Comparison of ENCODE assay signal across 10 cellular contexts in genomic region chr14:20452831-20453230, GRCh38. TPM values are rescaled to one million over a fixed set of nuclear protein-coding genes. Genes with fewer than 3 reads are reported as not detected.
DNase-seq lines count a peak whose midpoint lies in the region; ATAC-seq and TF ChIP-seq lines count a peak whose summit lies in the region.
"Not testable (repeated sequence)": the region's sequence is repeated elsewhere in the genome, so short reads cannot be mapped to it uniquely, and the experiment has no call there.
"Had no signal": no experiment of that assay in that cellular context is flagged by ENCODE, and none has a peak within 500 bp of the region (broad histone marks: within the 10 kb centered on the region; RNA-seq: fewer than 3 reads in every experiment).

No MANE protein-coding gene starts in this region.

- H4K5ac ChIP-seq in H9 (ENCODE audit: insufficient read length, low read depth, low read length): not testable (repeated sequence)

- H3K9me3 Mint-ChIP-seq in H9; activated CD4-positive, alpha-beta T cell treated with anti-CD3 and anti-CD28 coated beads, Interleukin-2, amount 10 ng/mL, durations not matched to agents 7 days and 5 days; activated T-helper 2 cell treated with anti-CD3 and anti-CD28 coated beads, Interferon-gamma antibody, Interleukin-2, Interleukin-4, amounts not matched to agents 10 μg/mL and 5 μg/mL and 100 μg/mL, durations not matched to agents 14 hours and 24 hours and 36 hours; MCF 10A (ENCODE audit: unreplicated experiment); naive thymus-derived CD4-positive, alpha-beta T cell; stimulated activated naive CD8-positive, alpha-beta T cell treated with anti-CD3 and anti-CD28 coated beads, Interleukin-15, Interleukin-2, amounts not matched to agents 100 ng/mL and 50 ng/mL, for 24 hours: not testable (repeated sequence)

- H3K36me3 Mint-ChIP-seq in H9 (ENCODE audit: insufficient read depth in 1 of 3, low read depth in 3 of 3) (peaks cover 21 to 47% (median 31%) of the 10 kb centered on the region in 3 experiments), MCF 10A (ENCODE audit: insufficient read depth, unreplicated experiment) (peaks cover 20% of the 10 kb centered on the region)
- peaks cover 39% of the 10 kb centered on the region for H3K36me3 Mint-ChIP-seq in activated CD4-positive, alpha-beta T cell treated with anti-CD3 and anti-CD28 coated beads, Interleukin-2, amount 10 ng/mL, durations not matched to agents 7 days and 5 days (ENCODE audit: low read depth)
- H3K36me3 Mint-ChIP-seq in activated T-helper 2 cell treated with anti-CD3 and anti-CD28 coated beads, Interferon-gamma antibody, Interleukin-2, Interleukin-4, amounts not matched to agents 10 μg/mL and 5 μg/mL and 100 μg/mL, durations not matched to agents 14 hours and 24 hours and 36 hours (ENCODE audit: low read depth): peaks cover 42% of the 10 kb centered on the region
- H3K36me3 Mint-ChIP-seq in naive thymus-derived CD4-positive, alpha-beta T cell: peaks cover 8 to 35% (median 24%) of the 10 kb centered on the region in 5 donors
- H3K36me3 Mint-ChIP-seq in stimulated activated naive CD8-positive, alpha-beta T cell treated with anti-CD3 and anti-CD28 coated beads, Interleukin-15, Interleukin-2, amounts not matched to agents 100 ng/mL and 50 ng/mL, for 24 hours (ENCODE audit: low read depth): peaks cover 44% of the 10 kb centered on the region

- H4K91ac ChIP-seq in H9 (ENCODE audit: insufficient read length, low read depth, low read length): not testable (repeated sequence)

- H3K23me2 ChIP-seq in H9 (ENCODE audit: insufficient read length, low read depth, low read length, poor library complexity, severe bottlenecking): not testable (repeated sequence)

- CTCF ChIA-PET in OCI-LY7 (lab: Charles Lee; ENCODE audit: unreplicated experiment): not testable (repeated sequence)
- CTCF ChIA-PET in activated CD4-positive, alpha-beta T cell treated with anti-CD3 and anti-CD28 coated beads, Interleukin-2, amount 10 ng/mL, durations not matched to agents 7 days and 5 days (lab: Charles Lee): interaction anchor here (0.6 to 1.6 kb wide), 2 partner anchors 30 to 37 kb away, joined by 4 to 5 read pairs; no protein-coding TSS in a partner anchor
- CTCF ChIA-PET in MCF 10A (lab: Yijun Ruan, JAX): interaction anchor here (0.7 to 4.9 kb wide), 4 partner anchors 37 to 228 kb away, joined by 3 to 25 read pairs (median 4); partner anchors contain the start of gene TEP1
- CTCF ChIA-PET in naive thymus-derived CD4-positive, alpha-beta T cell (lab: Charles Lee): interaction anchor here (0.8 to 1.3 kb wide), 2 partner anchors 37 to 125 kb away, joined by 5 read pairs; no protein-coding TSS in a partner anchor

- not testable (repeated sequence) for H4K8ac ChIP-seq in H9 (replicated peaks; ENCODE audit: insufficient read length, low read depth, low read length)

- H3K23ac ChIP-seq in H9 (ENCODE audit: insufficient read length, low read depth, low read length): not testable (repeated sequence)

- H3T11ph ChIP-seq in H9 (ENCODE audit: low read length): not testable (repeated sequence)

- not testable (repeated sequence) for H3K4ac ChIP-seq in H9 (ENCODE audit: low read depth, low read length)

- TF ChIP-seq CTCF in H9 (conservative IDR thresholded peaks at IDR 0.05); OCI-LY7 (conservative IDR thresholded peaks at IDR 0.05; ENCODE audit: low read length); MCF 10A (IDR thresholded peaks at IDR 0.05; ENCODE audit: unreplicated experiment): not testable (repeated sequence)

- H2BK20ac ChIP-seq in H9 (ENCODE audit: low read depth, low read length, poor library complexity, severe bottlenecking): not testable (repeated sequence)

- H3K56ac ChIP-seq in H9 (ENCODE audit: insufficient read length, low read depth, low read length): not testable (repeated sequence)

- peak overlapping the region in 1 of 11 experiments; percentile 96; a peak in 3 of 22 replicates for H3K27ac ChIP-seq in BLaER1 treated with 17β-estradiol and CSF1 and Interleukin-3, amounts not matched to agents 10 nM and 100 nM
- not testable (repeated sequence) for H3K27ac ChIP-seq in H9 (ENCODE audit: insufficient read length, low read depth, low read length); OCI-LY7 (ENCODE audit: low read depth, low read length, poor library complexity, severe bottlenecking)
- peak overlapping the region; percentile 85 for H3K27ac ChIP-seq in naive thymus-derived CD4-positive, alpha-beta T cell (ENCODE audit: low read depth, low read length)

- BruUV-seq in OCI-LY7 (replicated peaks; lab: Mats Ljungman, UMichigan): not testable (repeated sequence)
- BruUV-seq in MCF 10A (replicated peaks; lab: Mats Ljungman, UMichigan): TSS peak; percentile 6

- H2BK5ac ChIP-seq in H9 (ENCODE audit: insufficient read length, low read length): not testable (repeated sequence)

- POLR2A ChIA-PET in OCI-LY7 (lab: Charles Lee) (interaction anchor here (0.7 to 4.4 kb wide), 9 partner anchors 9 to 109 kb away, joined by 3 to 27 read pairs (median 4); partner anchors contain the start of genes PARP2, PIP4P1 and PNP), MCF 10A (lab: Yijun Ruan, JAX) (interaction anchor here (4.6 to 5.3 kb wide), 3 partner anchors 17 to 110 kb away, joined by 50 to 81 read pairs (median 77); partner anchors contain the start of genes PARP2, PNP and TEP1)
- POLR2A ChIA-PET in activated CD4-positive, alpha-beta T cell treated with anti-CD3 and anti-CD28 coated beads, Interleukin-2, amount 10 ng/mL, durations not matched to agents 7 days and 5 days (lab: Charles Lee): interaction anchor here (0.6 kb wide), 1 partner anchor 109 kb away, joined by 3 read pairs; no protein-coding TSS in a partner anchor
- POLR2A ChIA-PET in naive thymus-derived CD4-positive, alpha-beta T cell (lab: Charles Lee): interaction anchor here (1.0 to 4.4 kb wide), 6 partner anchors 9 to 39 kb away, joined by 3 to 47 read pairs (median 3); partner anchors contain the start of gene PNP

- H3K79me1 ChIP-seq in H9 (ENCODE audit: insufficient read depth, low read depth, low read length, poor library complexity, severe bottlenecking): not testable (repeated sequence)

- not testable (repeated sequence) for H3K27me3 ChIP-seq in BLaER1 treated with 17β-estradiol and CSF1 and Interleukin-3, amounts not matched to agents 10 nM and 100 nM; H9 (ENCODE audit: insufficient read depth, low read length); naive thymus-derived CD4-positive, alpha-beta T cell (ENCODE audit: control insufficient read depth in 2 of 2, insufficient read depth in 2 of 2, low read length in 2 of 2)

- H3K4me3 Mint-ChIP-seq in H9: peak overlapping the region; percentile 43 to 66; a peak in 4 of 5 replicates
- peak overlapping the region; percentile 45 for H3K4me3 Mint-ChIP-seq in activated CD4-positive, alpha-beta T cell treated with anti-CD3 and anti-CD28 coated beads, Interleukin-2, amount 10 ng/mL, durations not matched to agents 7 days and 5 days
- peak overlapping the region; percentile 59 for H3K4me3 Mint-ChIP-seq in activated T-helper 2 cell treated with anti-CD3 and anti-CD28 coated beads, Interferon-gamma antibody, Interleukin-2, Interleukin-4, amounts not matched to agents 10 μg/mL and 5 μg/mL and 100 μg/mL, durations not matched to agents 14 hours and 24 hours and 36 hours (ENCODE audit: low read depth)
- H3K4me3 Mint-ChIP-seq in MCF 10A (ENCODE audit: unreplicated experiment): not testable (repeated sequence)
- H3K4me3 Mint-ChIP-seq in naive thymus-derived CD4-positive, alpha-beta T cell: peak overlapping the region; percentile 13 to 60 (median 40)
- H3K4me3 Mint-ChIP-seq in stimulated activated naive CD8-positive, alpha-beta T cell treated with anti-CD3 and anti-CD28 coated beads, Interleukin-15, Interleukin-2, amounts not matched to agents 100 ng/mL and 50 ng/mL, for 24 hours: peak overlapping the region; percentile 59

- not testable (repeated sequence) for H3K27me3 Mint-ChIP-seq in H9 (ENCODE audit: low read depth); activated CD4-positive, alpha-beta T cell treated with anti-CD3 and anti-CD28 coated beads, Interleukin-2, amount 10 ng/mL, durations not matched to agents 7 days and 5 days; activated T-helper 2 cell treated with anti-CD3 and anti-CD28 coated beads, Interferon-gamma antibody, Interleukin-2, Interleukin-4, amounts not matched to agents 10 μg/mL and 5 μg/mL and 100 μg/mL, durations not matched to agents 14 hours and 24 hours and 36 hours (ENCODE audit: low read depth); MCF 10A (ENCODE audit: insufficient read depth, unreplicated experiment); naive thymus-derived CD4-positive, alpha-beta T cell; stimulated activated naive CD8-positive, alpha-beta T cell treated with anti-CD3 and anti-CD28 coated beads, Interleukin-15, Interleukin-2, amounts not matched to agents 100 ng/mL and 50 ng/mL, for 24 hours

- H3K4me1 Mint-ChIP-seq in H9; activated T-helper 2 cell treated with anti-CD3 and anti-CD28 coated beads, Interferon-gamma antibody, Interleukin-2, Interleukin-4, amounts not matched to agents 10 μg/mL and 5 μg/mL and 100 μg/mL, durations not matched to agents 14 hours and 24 hours and 36 hours (ENCODE audit: low read depth); MCF 10A (ENCODE audit: insufficient read depth, unreplicated experiment): not testable (repeated sequence)
- H3K4me1 Mint-ChIP-seq in activated CD4-positive, alpha-beta T cell treated with anti-CD3 and anti-CD28 coated beads, Interleukin-2, amount 10 ng/mL, durations not matched to agents 7 days and 5 days: peaks cover 13% of the 10 kb centered on the region
- peaks cover 4 to 20% (median 11%) of the 10 kb centered on the region in 7 donors for H3K4me1 Mint-ChIP-seq in naive thymus-derived CD4-positive, alpha-beta T cell
- peaks cover 14% of the 10 kb centered on the region for H3K4me1 Mint-ChIP-seq in stimulated activated naive CD8-positive, alpha-beta T cell treated with anti-CD3 and anti-CD28 coated beads, Interleukin-15, Interleukin-2, amounts not matched to agents 100 ng/mL and 50 ng/mL, for 24 hours (ENCODE audit: low read depth)

- not testable (repeated sequence) for H2BK12ac ChIP-seq in H9 (ENCODE audit: insufficient read length, low read depth, low read length)

- H3K18ac ChIP-seq in H9 (ENCODE audit: insufficient read length, low read depth, low read length): not testable (repeated sequence)

- H3K9me2 ChIP-seq in OCI-LY7 (ENCODE audit: insufficient read depth, low read length): not testable (repeated sequence)

- not testable (repeated sequence) for H3K79me2 ChIP-seq in H9 (ENCODE audit: insufficient read depth, low read length)
- peaks cover 51% of the 10 kb centered on the region for H3K79me2 ChIP-seq in OCI-LY7 (ENCODE audit: insufficient read depth, low read depth, low read length)

- not testable (repeated sequence) for DNase-seq in H9; OCI-LY7 (ENCODE audit: low spot score); activated CD4-positive, alpha-beta T cell treated with anti-CD3 and anti-CD28 coated beads, Interleukin-2, amount 10 ng/mL, durations not matched to agents 7 days and 5 days; activated T-helper 2 cell treated with anti-CD3 and anti-CD28 coated beads, Interferon-gamma antibody, Interleukin-2, Interleukin-4, amounts not matched to agents 10 μg/mL and 5 μg/mL and 100 μg/mL, durations not matched to agents 14 hours and 24 hours and 36 hours (ENCODE audit: low spot score); MCF 10A (ENCODE audit: unreplicated experiment); naive thymus-derived CD4-positive, alpha-beta T cell

- H3K9ac ChIP-seq in BLaER1 treated with 17β-estradiol and CSF1 and Interleukin-3, amounts not matched to agents 10 nM and 100 nM: peak overlapping the region in 6 of 11 experiments; percentile 11 to 95 (median 92); a peak in 4 of 22 replicates
- not testable (repeated sequence) for H3K9ac ChIP-seq in H9 (ENCODE audit: extremely low read depth, insufficient read length, low read length)

- H2BK15ac ChIP-seq in H9 (ENCODE audit: low read depth, low read length): not testable (repeated sequence)

- intact Hi-C loops in OCI-LY7 (cut with micrococcal nuclease; ENCODE audit: unreplicated experiment); activated T-helper 2 cell treated with anti-CD3 and anti-CD28 coated beads, Interferon-gamma antibody, Interleukin-2, Interleukin-4, amounts not matched to agents 10 μg/mL and 5 μg/mL and 100 μg/mL, durations not matched to agents 14 hours and 24 hours and 36 hours (cut with micrococcal nuclease); MCF 10A (cut with micrococcal nuclease): not testable (repeated sequence)
- intact Hi-C loops in naive thymus-derived CD4-positive, alpha-beta T cell (cut with micrococcal nuclease): loop anchor here in 1 of 2 donors (10.0 kb wide), 1 partner anchor 1002 kb away; the partner anchor contains the start of gene CHD8

- ATAC-seq in naive thymus-derived CD4-positive, alpha-beta T cell: not testable (repeated sequence)

- peaks cover 0 to 21% (median 12%) of the 10 kb centered on the region in 11 experiments; a peak in 12 of 22 replicates for H4K20me1 ChIP-seq in BLaER1 treated with 17β-estradiol and CSF1 and Interleukin-3, amounts not matched to agents 10 nM and 100 nM
- H4K20me1 ChIP-seq in H9 (ENCODE audit: control insufficient read depth, insufficient read depth, insufficient read length); OCI-LY7 (ENCODE audit: insufficient read depth, low read length): not testable (repeated sequence)

- not testable (repeated sequence) for H2AFZ ChIP-seq in H9 (ENCODE audit: low read length); OCI-LY7 (ENCODE audit: low read length)

- not testable (repeated sequence) for H2AK5ac ChIP-seq in H9 (ENCODE audit: insufficient read length, low read length)

- not testable (repeated sequence) for H3K14ac ChIP-seq in H9 (ENCODE audit: insufficient read depth, low read length)

- no CpG with 5 or more reads among the region's 8 CpGs for WGBS in H9 (ENCODE audit: extremely low coverage, insufficient read length, low lambda C conversion rate)

- peak overlapping the region; percentile 88 to 98 (median 93) for H3K4me2 ChIP-seq in BLaER1 treated with 17β-estradiol and CSF1 and Interleukin-3, amounts not matched to agents 10 nM and 100 nM
- H3K4me2 ChIP-seq in H9 (ENCODE audit: insufficient read depth, insufficient read length, low read length): not testable (repeated sequence)
- H3K4me2 ChIP-seq in OCI-LY7 (ENCODE audit: low read length): peak overlapping the region; percentile 90; the same call in 1 of the 2 replicates

- H3K4me3 ChIP-seq in BLaER1 treated with 17β-estradiol and CSF1 and Interleukin-3, amounts not matched to agents 10 nM and 100 nM: peak overlapping the region in 5 of 10 experiments; percentile 81 to 95 (median 86); a peak in 6 of 20 replicates
- H3K4me3 ChIP-seq in OCI-LY7 (ENCODE audit: low read depth, low read length, poor library complexity, severe bottlenecking); naive thymus-derived CD4-positive, alpha-beta T cell (ENCODE audit: low read length): not testable (repeated sequence)

- peaks cover 66 to 78% (median 71%) of the 10 kb centered on the region in 11 experiments for H3K36me3 ChIP-seq in BLaER1 treated with 17β-estradiol and CSF1 and Interleukin-3, amounts not matched to agents 10 nM and 100 nM
- H3K36me3 ChIP-seq in OCI-LY7 (ENCODE audit: insufficient read depth, low read length): peaks cover 76% of the 10 kb centered on the region
- peaks cover 21 to 60% (median 23%) of the 10 kb centered on the region in 3 experiments for H3K36me3 ChIP-seq in naive thymus-derived CD4-positive, alpha-beta T cell (ENCODE audit: control insufficient read depth in 2 of 3, insufficient read depth in 3 of 3, low read length in 3 of 3)

- not testable (repeated sequence) for H3K27ac Mint-ChIP-seq in H9; activated T-helper 2 cell treated with anti-CD3 and anti-CD28 coated beads, Interferon-gamma antibody, Interleukin-2, Interleukin-4, amounts not matched to agents 10 μg/mL and 5 μg/mL and 100 μg/mL, durations not matched to agents 14 hours and 24 hours and 36 hours; MCF 10A (ENCODE audit: low read depth, unreplicated experiment); stimulated activated naive CD8-positive, alpha-beta T cell treated with anti-CD3 and anti-CD28 coated beads, Interleukin-15, Interleukin-2, amounts not matched to agents 100 ng/mL and 50 ng/mL, for 24 hours
- peak overlapping the region; percentile 31 for H3K27ac Mint-ChIP-seq in activated CD4-positive, alpha-beta T cell treated with anti-CD3 and anti-CD28 coated beads, Interleukin-2, amount 10 ng/mL, durations not matched to agents 7 days and 5 days
- peak overlapping the region in 7 of 9 donors; percentile 13 to 80 (median 60) for H3K27ac Mint-ChIP-seq in naive thymus-derived CD4-positive, alpha-beta T cell

- peaks cover 42 to 59% (median 49%) of the 10 kb centered on the region in 10 experiments for H3K4me1 ChIP-seq in BLaER1 treated with 17β-estradiol and CSF1 and Interleukin-3, amounts not matched to agents 10 nM and 100 nM
- not testable (repeated sequence) for H3K4me1 ChIP-seq in H9 (ENCODE audit: insufficient read depth, low read length)
- H3K4me1 ChIP-seq in OCI-LY7 (ENCODE audit: insufficient read depth, low read length, poor library complexity, severe bottlenecking): peaks cover 28% of the 10 kb centered on the region
- H3K4me1 ChIP-seq in naive thymus-derived CD4-positive, alpha-beta T cell (ENCODE audit: control insufficient read depth in 2 of 2, insufficient read depth in 2 of 2, low read length in 2 of 2): peaks cover 11 to 17% of the 10 kb centered on the region in 2 donors

- not testable (repeated sequence) for H2BK120ac ChIP-seq in H9 (ENCODE audit: low read depth, low read length, poor library complexity, severe bottlenecking)

- not testable (repeated sequence) for H3K9me3 ChIP-seq in BLaER1 treated with 17β-estradiol and CSF1 and Interleukin-3, amounts not matched to agents 10 nM and 100 nM (replicated peaks in 1 of 11); H9 (ENCODE audit: control insufficient read depth, low read depth, low read length); OCI-LY7 (ENCODE audit: low read length); naive thymus-derived CD4-positive, alpha-beta T cell (ENCODE audit: control insufficient read depth in 2 of 3, low read length in 3 of 3)

RNA-seq across cellular contexts. Expression of gene OSGEP, which starts 1.8 kb away (rescaled TPM):
- total RNA-seq in H9 (2021) (46.7 and 50.8 TPM in 2 replicates), OCI-LY7 (2022) (68.8 and 76.6 TPM in 2 replicates), MCF 10A (2022) (27.2 and 34.7 TPM in 2 replicates)
- total RNA-seq in OCI-LY7 (2014; rRNA removed; shearing (Covaris generic)): 85.2 and 86.6 TPM in 2 replicates
- total RNA-seq in activated CD4-positive, alpha-beta T cell treated with anti-CD3 and anti-CD28 coated beads, Interleukin-2, amount 10 ng/mL, durations not matched to agents 7 days and 5 days: 10 to 100 TPM; 58.5 to 59.8 TPM
- 66.0 and 66.5 TPM in 2 replicates for total RNA-seq in activated T-helper 2 cell treated with anti-CD3 and anti-CD28 coated beads, Interferon-gamma antibody, Interleukin-2, Interleukin-4, amounts not matched to agents 10 μg/mL and 5 μg/mL and 100 μg/mL, durations not matched to agents 14 hours and 24 hours and 36 hours
- 10 to 100 TPM; 54.2 to 77.2 (median 69.1) TPM for total RNA-seq in naive thymus-derived CD4-positive, alpha-beta T cell
- polyA plus RNA-seq in naive thymus-derived CD4-positive, alpha-beta T cell: 10 to 100 TPM; 30.8 to 42.9 TPM

RNA-seq across cellular contexts. Expression of gene APEX1, which starts 2.2 kb away (rescaled TPM):
- total RNA-seq in H9 (2021) (340 and 348 TPM in 2 replicates), OCI-LY7 (2022) (175 and 203 TPM in 2 replicates), MCF 10A (2022) (140 and 168 TPM in 2 replicates)
- 110 and 117 TPM in 2 replicates for total RNA-seq in OCI-LY7 (2014; rRNA removed; shearing (Covaris generic))
- total RNA-seq in activated CD4-positive, alpha-beta T cell treated with anti-CD3 and anti-CD28 coated beads, Interleukin-2, amount 10 ng/mL, durations not matched to agents 7 days and 5 days: 100 to 1,000 TPM; 131 to 144 TPM
- total RNA-seq in activated T-helper 2 cell treated with anti-CD3 and anti-CD28 coated beads, Interferon-gamma antibody, Interleukin-2, Interleukin-4, amounts not matched to agents 10 μg/mL and 5 μg/mL and 100 μg/mL, durations not matched to agents 14 hours and 24 hours and 36 hours: 217 and 228 TPM in 2 replicates
- 100 to 1,000 TPM in 4 of 5 experiments, 10 to 100 TPM in 1; 97.4 to 159 (median 129) TPM for total RNA-seq in naive thymus-derived CD4-positive, alpha-beta T cell
- polyA plus RNA-seq in naive thymus-derived CD4-positive, alpha-beta T cell: 100 to 1,000 TPM; 161 to 205 TPM

RNA-seq across cellular contexts. Expression of gene PIP4P1, which starts 8.4 kb away (rescaled TPM):
- total RNA-seq in H9 (2021) (38.5 and 41.6 TPM in 2 replicates), OCI-LY7 (2022) (43.6 and 44.7 TPM in 2 replicates), MCF 10A (2022) (22.5 and 34.9 TPM in 2 replicates)
- total RNA-seq in OCI-LY7 (2014; rRNA removed; shearing (Covaris generic)): 23.3 and 26.9 TPM in 2 replicates
- 10 to 100 TPM; 33.9 to 40.8 TPM for total RNA-seq in activated CD4-positive, alpha-beta T cell treated with anti-CD3 and anti-CD28 coated beads, Interleukin-2, amount 10 ng/mL, durations not matched to agents 7 days and 5 days
- total RNA-seq in activated T-helper 2 cell treated with anti-CD3 and anti-CD28 coated beads, Interferon-gamma antibody, Interleukin-2, Interleukin-4, amounts not matched to agents 10 μg/mL and 5 μg/mL and 100 μg/mL, durations not matched to agents 14 hours and 24 hours and 36 hours: 28.2 and 33.7 TPM in 2 replicates
- total RNA-seq in naive thymus-derived CD4-positive, alpha-beta T cell: 10 to 100 TPM; 34.9 to 87.1 (median 74.2) TPM
- polyA plus RNA-seq in naive thymus-derived CD4-positive, alpha-beta T cell: 10 to 100 TPM; 20.7 to 38.5 TPM

RNA-seq across cellular contexts. Expression of gene PNP, which starts 16.4 kb away (rescaled TPM):
- total RNA-seq in H9 (2021) (83.9 and 87.5 TPM in 2 replicates), OCI-LY7 (2022) (118 and 128 TPM in 2 replicates), MCF 10A (2022) (56.0 and 63.9 TPM in 2 replicates)
- total RNA-seq in OCI-LY7 (2014; rRNA removed; shearing (Covaris generic)): 120 and 127 TPM in 2 replicates
- total RNA-seq in activated CD4-positive, alpha-beta T cell treated with anti-CD3 and anti-CD28 coated beads, Interleukin-2, amount 10 ng/mL, durations not matched to agents 7 days and 5 days: 100 to 1,000 TPM; 178 to 183 TPM
- total RNA-seq in activated T-helper 2 cell treated with anti-CD3 and anti-CD28 coated beads, Interferon-gamma antibody, Interleukin-2, Interleukin-4, amounts not matched to agents 10 μg/mL and 5 μg/mL and 100 μg/mL, durations not matched to agents 14 hours and 24 hours and 36 hours: 133 and 137 TPM in 2 replicates
- 100 to 1,000 TPM in 2 of 5 experiments, 10 to 100 TPM in 3; 58.9 to 179 (median 83.0) TPM for total RNA-seq in naive thymus-derived CD4-positive, alpha-beta T cell
- 10 to 100 TPM; 35.6 to 59.6 TPM for polyA plus RNA-seq in naive thymus-derived CD4-positive, alpha-beta T cell

RNA-seq across cellular contexts. Expression of gene KLHL33, which starts 16.9 kb away (rescaled TPM):
- total RNA-seq in H9 (2021) (0.04 TPM in 2 replicates), OCI-LY7 (2022) (0.09 and 0.11 TPM in 2 replicates), MCF 10A (2022) (0.14 TPM in 1 of 2 replicates, not detected in the other)
- total RNA-seq in OCI-LY7 (2014; rRNA removed; shearing (Covaris generic)): 0.08 TPM in 1 of 2 replicates, not detected in the other
- total RNA-seq in activated CD4-positive, alpha-beta T cell treated with anti-CD3 and anti-CD28 coated beads, Interleukin-2, amount 10 ng/mL, durations not matched to agents 7 days and 5 days: under 1 TPM; 0.15 to 0.17 TPM
- total RNA-seq in activated T-helper 2 cell treated with anti-CD3 and anti-CD28 coated beads, Interferon-gamma antibody, Interleukin-2, Interleukin-4, amounts not matched to agents 10 μg/mL and 5 μg/mL and 100 μg/mL, durations not matched to agents 14 hours and 24 hours and 36 hours: 0.07 TPM in 1 of 2 replicates, not detected in the other
- total RNA-seq in naive thymus-derived CD4-positive, alpha-beta T cell: under 1 TPM in 4 of 5 experiments, not detected in 1; 0.14 to 0.51 (median 0.23) TPM
- polyA plus RNA-seq in naive thymus-derived CD4-positive, alpha-beta T cell: not detected
- total RNA-seq: G401, RPMI7951 had no signal
